Comparison of ENCODE assay signal across 8 cellular contexts in genomic region chr11:134411887-134412507, GRCh38. TPM values are rescaled to one million over a fixed set of nuclear protein-coding genes. Genes with fewer than 3 reads are reported as not detected.
DNase-seq lines count a peak whose midpoint lies in the region; ATAC-seq lines count a peak whose summit lies in the region.

Gene B3GAT1, minus strand, starts transcription at chr11:134412242. Its CDS starts 24,583 bp downstream, at chr11:134387659.

- ATAC-seq in HG02840 (IDR thresholded peaks at IDR 0.05; ENCODE audit: low FRiP score, unreplicated experiment) (no peak), GM21447 (IDR thresholded peaks at IDR 0.05; ENCODE audit: unreplicated experiment) (no peak)

- H3K27ac ChIP-seq in temporal lobe (ENCODE audit: low read depth, low read length), result peak within 1 kb of the TSS; percentile 97

- no peak within 1 kb of the TSS for H3K27ac Mint-ChIP-seq in activated CD4-positive, alpha-beta T cell treated with anti-CD3 and anti-CD28 coated beads, Interleukin-2, amount 10 ng/mL, durations not matched to agents 7 days and 5 days
- H3K27ac Mint-ChIP-seq in activated T-helper 1 cell treated with anti-CD3 and anti-CD28 coated beads, Interleukin-12 subunit alpha, Interleukin-12 subunit beta, Interleukin-2, Interleukin-4 antibody, amounts not matched to agents 30 ng/mL and 10 ng/mL and 1 ng/mL, durations not matched to agents 14 hours and 24 hours and 36 hours, result no peak within 1 kb of the TSS
- H3K27ac Mint-ChIP-seq in immature natural killer cell, result peak within 1 kb of the TSS; percentile 55 to 87 (median 74)

- intact Hi-C loops in activated T-helper 1 cell treated with anti-CD3 and anti-CD28 coated beads, Interleukin-12 subunit alpha, Interleukin-12 subunit beta, Interleukin-2, Interleukin-4 antibody, amounts not matched to agents 30 ng/mL and 10 ng/mL and 1 ng/mL, durations not matched to agents 14 hours and 24 hours and 36 hours (cut with micrococcal nuclease), result loop anchor here (5.0 kb wide), 1 partner anchor 160 kb away; the partner anchor contains the start of genes ACAD8 and THYN1

- no peaks in the 10 kb centered on the region for H3K9me3 Mint-ChIP-seq in activated CD4-positive, alpha-beta T cell treated with anti-CD3 and anti-CD28 coated beads, Interleukin-2, amount 10 ng/mL, durations not matched to agents 7 days and 5 days
- no peaks in the 10 kb centered on the region for H3K9me3 Mint-ChIP-seq in activated T-helper 1 cell treated with anti-CD3 and anti-CD28 coated beads, Interleukin-12 subunit alpha, Interleukin-12 subunit beta, Interleukin-2, Interleukin-4 antibody, amounts not matched to agents 30 ng/mL and 10 ng/mL and 1 ng/mL, durations not matched to agents 14 hours and 24 hours and 36 hours
- peaks cover 0 to 2% (median 0%) of the 10 kb centered on the region in 6 donors for H3K9me3 Mint-ChIP-seq in immature natural killer cell

- POLR2A ChIA-PET in activated CD4-positive, alpha-beta T cell treated with anti-CD3 and anti-CD28 coated beads, Interleukin-2, amount 10 ng/mL, durations not matched to agents 7 days and 5 days (lab: Charles Lee), result no interaction called here

- H3K27me3 Mint-ChIP-seq in activated CD4-positive, alpha-beta T cell treated with anti-CD3 and anti-CD28 coated beads, Interleukin-2, amount 10 ng/mL, durations not matched to agents 7 days and 5 days, result peaks cover 69% of the 10 kb centered on the region
- peaks cover 68% of the 10 kb centered on the region for H3K27me3 Mint-ChIP-seq in activated T-helper 1 cell treated with anti-CD3 and anti-CD28 coated beads, Interleukin-12 subunit alpha, Interleukin-12 subunit beta, Interleukin-2, Interleukin-4 antibody, amounts not matched to agents 30 ng/mL and 10 ng/mL and 1 ng/mL, durations not matched to agents 14 hours and 24 hours and 36 hours (ENCODE audit: insufficient read depth)
- H3K27me3 Mint-ChIP-seq in immature natural killer cell (ENCODE audit: low read depth in 3 of 3), result peaks cover 7 to 22% (median 11%) of the 10 kb centered on the region in 3 donors

- CTCF ChIA-PET in activated CD4-positive, alpha-beta T cell treated with anti-CD3 and anti-CD28 coated beads, Interleukin-2, amount 10 ng/mL, durations not matched to agents 7 days and 5 days (lab: Charles Lee), result no interaction called here

- DNase-seq in activated CD4-positive, alpha-beta T cell treated with anti-CD3 and anti-CD28 coated beads, Interleukin-2, amount 10 ng/mL, durations not matched to agents 7 days and 5 days, result no peak
- no peak for DNase-seq in activated CD4-positive, alpha-beta T cell treated with anti-CD3 and anti-CD28 coated beads, Interleukin-2, amount 50 U/mL, for 1 hour
- DNase-seq in activated T-helper 1 cell treated with anti-CD3 and anti-CD28 coated beads, Interleukin-12 subunit alpha, Interleukin-12 subunit beta, Interleukin-2, Interleukin-4 antibody, amounts not matched to agents 30 ng/mL and 10 ng/mL and 1 ng/mL, durations not matched to agents 14 hours and 24 hours and 36 hours (ENCODE audit: low spot score), result no peak
- peak in 1 of 3 donors; percentile 46 for DNase-seq in immature natural killer cell
- no peak for DNase-seq in LoVo (ENCODE audit: low spot score)

- H3K4me3 Mint-ChIP-seq in activated CD4-positive, alpha-beta T cell treated with anti-CD3 and anti-CD28 coated beads, Interleukin-2, amount 10 ng/mL, durations not matched to agents 7 days and 5 days, result peak within 1 kb of the TSS; percentile 58
- peak within 1 kb of the TSS; percentile 54 for H3K4me3 Mint-ChIP-seq in activated T-helper 1 cell treated with anti-CD3 and anti-CD28 coated beads, Interleukin-12 subunit alpha, Interleukin-12 subunit beta, Interleukin-2, Interleukin-4 antibody, amounts not matched to agents 30 ng/mL and 10 ng/mL and 1 ng/mL, durations not matched to agents 14 hours and 24 hours and 36 hours
- peak within 1 kb of the TSS; percentile 87 to 92 (median 87) for H3K4me3 Mint-ChIP-seq in immature natural killer cell

- H3K4me1 Mint-ChIP-seq in activated CD4-positive, alpha-beta T cell treated with anti-CD3 and anti-CD28 coated beads, Interleukin-2, amount 10 ng/mL, durations not matched to agents 7 days and 5 days, result peaks cover 8% of the 10 kb centered on the region
- peaks cover 6% of the 10 kb centered on the region for H3K4me1 Mint-ChIP-seq in activated T-helper 1 cell treated with anti-CD3 and anti-CD28 coated beads, Interleukin-12 subunit alpha, Interleukin-12 subunit beta, Interleukin-2, Interleukin-4 antibody, amounts not matched to agents 30 ng/mL and 10 ng/mL and 1 ng/mL, durations not matched to agents 14 hours and 24 hours and 36 hours (ENCODE audit: low read depth)
- H3K4me1 Mint-ChIP-seq in immature natural killer cell, result peaks cover 44 to 51% of the 10 kb centered on the region in 2 donors

- H3K36me3 Mint-ChIP-seq in activated CD4-positive, alpha-beta T cell treated with anti-CD3 and anti-CD28 coated beads, Interleukin-2, amount 10 ng/mL, durations not matched to agents 7 days and 5 days (ENCODE audit: low read depth), result no peaks in the 10 kb centered on the region
- no peaks in the 10 kb centered on the region for H3K36me3 Mint-ChIP-seq in activated T-helper 1 cell treated with anti-CD3 and anti-CD28 coated beads, Interleukin-12 subunit alpha, Interleukin-12 subunit beta, Interleukin-2, Interleukin-4 antibody, amounts not matched to agents 30 ng/mL and 10 ng/mL and 1 ng/mL, durations not matched to agents 14 hours and 24 hours and 36 hours (ENCODE audit: low read depth)
- H3K36me3 Mint-ChIP-seq in immature natural killer cell, result peaks cover 0 to 7% (median 4%) of the 10 kb centered on the region in 3 donors

RNA-seq across cellular contexts. Expression of gene B3GAT1, which starts in this region (rescaled TPM):
- 1 to 10 TPM; 1.4 to 1.6 TPM for total RNA-seq in activated CD4-positive, alpha-beta T cell treated with anti-CD3 and anti-CD28 coated beads, Interleukin-2, amount 10 ng/mL, durations not matched to agents 7 days and 5 days
- 0.13 and 0.39 TPM in 2 replicates for total RNA-seq in activated T-helper 1 cell treated with anti-CD3 and anti-CD28 coated beads, Interleukin-12 subunit alpha, Interleukin-12 subunit beta, Interleukin-2, Interleukin-4 antibody, amounts not matched to agents 30 ng/mL and 10 ng/mL and 1 ng/mL, durations not matched to agents 14 hours and 24 hours and 36 hours
- 1 to 10 TPM in 1 of 3 donors, under 1 TPM in 2; 0.09 to 1.8 (median 0.24) TPM for polyA plus RNA-seq in immature natural killer cell
- 60.2 TPM for total RNA-seq in temporal lobe

Comparison
In these comparisons a context has a peak if more than half of its experiments do, and no peak if none do; other contexts are left out.
1. RNA of gene B3GAT1 (total RNA-seq): 60.2 TPM in temporal lobe (single experiment); 1.4 to 1.6 TPM in activated CD4-positive, alpha-beta T cell treated with anti-CD3 and anti-CD28 coated beads, Interleukin-2, amount 10 ng/mL, durations not matched to agents 7 days and 5 days and 0.13 to 0.39 TPM in activated T-helper 1 cell treated with anti-CD3 and anti-CD28 coated beads, Interleukin-12 subunit alpha, Interleukin-12 subunit beta, Interleukin-2, Interleukin-4 antibody, amounts not matched to agents 30 ng/mL and 10 ng/mL and 1 ng/mL, durations not matched to agents 14 hours and 24 hours and 36 hours; every median in the first group is over 10 times any median in the second.
2. H3K27ac Mint-ChIP-seq: peak in immature natural killer cell (6 of 6); none in activated CD4-positive, alpha-beta T cell treated with anti-CD3 and anti-CD28 coated beads, Interleukin-2, amount 10 ng/mL, durations not matched to agents 7 days and 5 days (single experiment) and activated T-helper 1 cell treated with anti-CD3 and anti-CD28 coated beads, Interleukin-12 subunit alpha, Interleukin-12 subunit beta, Interleukin-2, Interleukin-4 antibody, amounts not matched to agents 30 ng/mL and 10 ng/mL and 1 ng/mL, durations not matched to agents 14 hours and 24 hours and 36 hours (single experiment).
3. Peak in every context shown above with its lines, with median percentiles within 50 percentile points of each other: H3K4me3 Mint-ChIP-seq.